17 cellular contexts compared by ENCODE assay signal in the genomic region with DNA sequence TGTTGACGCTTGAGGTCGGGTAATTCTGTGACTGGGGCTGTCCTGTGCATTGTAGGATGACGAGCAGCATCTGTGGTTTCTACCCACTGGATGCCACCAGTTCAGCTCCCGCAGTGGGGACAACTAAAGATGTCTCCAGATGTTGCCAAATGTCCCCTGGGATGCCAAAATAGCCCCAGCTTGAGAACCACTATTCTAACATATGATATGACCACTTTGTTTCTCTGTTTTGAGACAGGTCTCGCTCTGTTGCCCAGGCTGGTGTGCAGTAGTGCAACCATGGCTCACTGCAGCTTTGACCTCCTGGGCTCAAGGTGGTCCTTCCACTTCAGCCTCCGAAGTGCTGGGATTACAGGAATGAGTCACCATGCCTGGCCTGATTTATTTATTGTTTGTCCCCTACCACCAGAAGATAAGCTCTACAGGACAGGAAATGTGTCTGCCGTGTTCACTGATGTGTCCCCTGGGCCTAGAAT. TPM values are rescaled to one million over a fixed set of nuclear protein-coding genes. Genes with fewer than 3 reads are reported as not detected.
A peak's percentile ranks its signal among the peaks of the same experiment; 100 is the strongest.
DNase-seq lines count a peak whose midpoint lies in the region; ATAC-seq, FAIRE-seq and TF ChIP-seq lines count a peak whose summit lies in the region.
"Had no signal": no experiment of that assay in that cellular context is flagged by ENCODE, and none has a peak within 500 bp of the region (broad histone marks: within the 10 kb centered on the region; RNA-seq: fewer than 3 reads in every experiment).

No MANE protein-coding gene starts in this region.

- no peak for TF ChIP-seq EP300 in K562 (IDR thresholded peaks at IDR 0.05; ENCODE audit: low read length)

- H3K36me3 ChIP-seq in K562 (ENCODE audit: control insufficient read depth, insufficient read depth, low read length), result no peaks in the 10 kb centered on the region

- peaks cover 6% of the 10 kb centered on the region for H3K79me2 ChIP-seq in K562 (ENCODE audit: control insufficient read depth, insufficient read depth, low read length)
- H3K79me2 ChIP-seq: hepatocyte had no signal

- ATAC-seq in GM19463 (IDR thresholded peaks at IDR 0.05; ENCODE audit: unreplicated experiment) (peak; percentile 59), HG03066 (IDR thresholded peaks at IDR 0.05; ENCODE audit: low read depth, unreplicated experiment) (peak; percentile 51), K562 (no peak), right cardiac atrium (no peak), SK-N-SH treated with all-trans-retinoic acid at 6 μM for 48 hours (no peak)

- H3K27me3 ChIP-seq in K562 (ENCODE audit: control insufficient read depth in 2 of 2, insufficient read depth in 2 of 2, low read length in 2 of 2) (no peaks in the 10 kb centered on the region), right cardiac atrium (ENCODE audit: control insufficient read depth, insufficient read depth) (no peaks in the 10 kb centered on the region)
- H3K27me3 ChIP-seq: hepatocyte had no signal

- intact Hi-C loops in K562 (cut with micrococcal nuclease) (no loop called here), right cardiac atrium (cut with DNase I) (loop anchor here in 1 of 4 donors (10.0 kb wide), 1 partner anchor 320 kb away; a partner anchor contains a TSS)

- no peak overlapping the region for H3K4me3 ChIP-seq in K562
- H3K4me3 ChIP-seq in right cardiac atrium (ENCODE audit: low read length), result no peak overlapping the region
- H3K4me3 ChIP-seq: hepatocyte had no signal

- no TSS peak for BruUV-seq in K562 (replicated peaks; lab: Mats Ljungman, UMichigan)

- no peak overlapping the region for H3K4me2 ChIP-seq in K562 (ENCODE audit: insufficient read depth, low read length)
- H3K4me2 ChIP-seq: hepatocyte had no signal

- TF ChIP-seq POLR2A in GM12891 (IDR thresholded peaks at IDR 0.05; ENCODE audit: low read depth, low read length) (no peak), K562 (conservative IDR thresholded peaks at IDR 0.05) (no peak)

- DNase-seq in GM12891 (ENCODE audit: insufficient read length, low spot score), result no peak
- DNase-seq in K562 (ENCODE audit: extremely low read depth in 1 of 4, low spot score in 3 of 4), result peak in 1 of 4 experiments; percentile 24
- DNase-seq in right cardiac atrium, result no peak
- no peak for DNase-seq in LoVo (ENCODE audit: low spot score)
- DNase-seq in RPMI8226, result no peak
- DNase-seq: HCEC 1CT; IMR-90; NCI-H2029 treated with DMSO at 0.1 percent for 48 hours; posterior cingulate gyrus; stimulated activated CD4-positive, alpha-beta T cell treated with anti-CD3 and anti-CD28 coated beads, Interleukin-4, amount 100 ng/mL, for 1 hour had no signal

- H3K4me1 ChIP-seq in K562 (replicated peaks in 1 of 2; ENCODE audit: control insufficient read depth in 2 of 2, insufficient read depth in 2 of 2, low read length in 2 of 2) (peaks cover 0 to 15% of the 10 kb centered on the region in 2 experiments; a peak in 2 of 5 replicates), right cardiac atrium (ENCODE audit: control insufficient read depth, insufficient read depth, low read length) (peaks cover under 1% of the 10 kb centered on the region)

- H2AFZ ChIP-seq in K562 (ENCODE audit: low read depth, low read length), result no peak overlapping the region
- H2AFZ ChIP-seq: hepatocyte had no signal

- H3K9ac ChIP-seq in K562 (ENCODE audit: insufficient read depth in 1 of 2, low read depth in 2 of 2, low read length in 2 of 2), result no peak overlapping the region

- FAIRE-seq in GM12891 (lab: Jason Lieb, UNC), result peak; percentile 94
- no peak for FAIRE-seq in K562 (lab: Jason Lieb, UNC)
- FAIRE-seq: astrocyte, endometrium, TTC549 had no signal

- no peaks in the 10 kb centered on the region for H3K9me1 ChIP-seq in K562 (ENCODE audit: control insufficient read depth, insufficient read depth, low read length)

- no peak for TF ChIP-seq RAD21 in K562 (CRISPR knock-in tag; conservative IDR thresholded peaks at IDR 0.05 in 1 of 2, IDR thresholded peaks at IDR 0.05 in 1 of 2)

- H4K20me1 ChIP-seq in K562 (replicated peaks; ENCODE audit: control insufficient read depth, insufficient read depth, low read length), result no peaks in the 10 kb centered on the region

- CTCF ChIA-PET in K562 (lab: Yijun Ruan, JAX; ENCODE audit: low intra/inter-chr PET ratio), result no interaction called here

- POLR2A ChIA-PET in K562 (lab: Yijun Ruan, JAX), result interaction anchor here (1.8 kb wide), 1 partner anchor 14 kb away, joined by 4 read pairs; no protein-coding TSS in a partner anchor

- TF ChIP-seq CTCF in K562 (IDR thresholded peaks at IDR 0.05 in 2 of 3, conservative IDR thresholded peaks at IDR 0.05 in 1 of 3; ENCODE audit: insufficient read depth in 2 of 3, low read depth in 1 of 3, low read length in 3 of 3), result no peak

- 30% methylated on average over 7 of the region's 7 CpGs for WGBS in K562 (ENCODE audit: insufficient coverage, low coverage, missing lambda C conversion rate)
- 60% methylated on average over 7 of the region's 7 CpGs for WGBS in right cardiac atrium

- in situ Hi-C loops in K562 (cut with MboI), result no loop called here

- H3K27ac ChIP-seq in K562 (ENCODE audit: extremely low read depth, low read depth, low read length), result no peak overlapping the region
- H3K27ac ChIP-seq in right cardiac atrium (ENCODE audit: low read length), result no peak overlapping the region
- H3K27ac ChIP-seq: hepatocyte had no signal

- H3K9me3 ChIP-seq in K562 (replicated peaks; ENCODE audit: control insufficient read depth, insufficient read depth, low read depth, low read length), result no peaks in the 10 kb centered on the region
- no peaks in the 10 kb centered on the region for H3K9me3 ChIP-seq in right cardiac atrium (ENCODE audit: control insufficient read depth, low read length)

RNA-seq across cellular contexts. Expression of a gene that starts 4.4 kb away (rescaled TPM):
- polyA plus RNA-seq in GM12891 (2012; ENCODE audit: low read depth, missing spikeins), result 16.2 TPM
- total RNA-seq in K562 (2011; cell fraction: chromatin; rRNA removed; ENCODE audit: low replicate concordance), result 33.3 and 80.8 TPM in 2 replicates
- total RNA-seq in K562 (2011; cell fraction: nucleolus; rRNA removed), result 78.7 and 86.4 TPM in 2 replicates
- 51.5 and 54.8 TPM in 2 replicates for total RNA-seq in K562 (2011; cell fraction: nucleoplasm; rRNA removed)
- total RNA-seq in K562 (2014; rRNA removed), result 24.3 and 29.4 TPM in 2 replicates
- total RNA-seq in K562 (2014; rRNA removed; fragmentation: Illumina TruSeq; extraction: Trizol), result 6.3 and 7.3 TPM in 2 replicates
- total RNA-seq in K562 (2015; rRNA removed; fragmentation: Illumina TruSeq; extraction: Trizol), result 12.3 and 15.0 TPM in 2 replicates
- 55.7 and 57.2 TPM in 2 replicates for total RNA-seq in K562 (2021)
- 19.3 and 34.7 TPM in 2 replicates for polyA plus RNA-seq in K562 (2011; rRNA removed)
- 22.5 and 54.7 TPM in 2 replicates for polyA plus RNA-seq in K562 (2011; cell fraction: cytosol; rRNA removed)
- polyA plus RNA-seq in K562 (2011; cell fraction: nucleus; rRNA removed), result 88.7 and 149 TPM in 2 replicates
- polyA plus RNA-seq in K562 (2012), result 41.1 and 44.4 TPM in 2 replicates
- 42.7 and 48.3 TPM in 2 replicates for polyA plus RNA-seq in K562 (2014; fragmentation: Illumina TruSeq; extraction: Trizol)
- 1 to 10 TPM; 3.4 to 3.9 TPM for polyA plus RNA-seq in K562 (2014; fragmentation: Nextera tagmentation; extraction: Ambion mirVana)
- polyA plus RNA-seq in K562 (2014; rRNA removed), result 40.5 and 42.5 TPM in 2 replicates
- 6.3 and 9.1 TPM in 2 replicates for polyA minus RNA-seq in K562 (2011; rRNA and poly(A)+ RNA removed)
- 24.1 and 29.2 TPM in 2 replicates for polyA minus RNA-seq in K562 (2011; cell fraction: cytosol; rRNA and poly(A)+ RNA removed)
- polyA minus RNA-seq in K562 (2011; cell fraction: nucleus; rRNA and poly(A)+ RNA removed), result 19.9 and 21.0 TPM in 2 replicates
- total RNA-seq in right cardiac atrium, result 10 to 100 TPM in 2 of 4 donors, 1 to 10 TPM in 2; 9.6 to 11.7 (median 10.1) TPM
- 10.1 TPM for polyA plus RNA-seq in right cardiac atrium

RNA-seq across cellular contexts. Expression of a gene that starts 11.7 kb away (rescaled TPM):
- polyA plus RNA-seq in GM12891 (2012; ENCODE audit: low read depth, missing spikeins), result 30.2 TPM
- 11.3 and 40.1 TPM in 2 replicates for total RNA-seq in K562 (2011; cell fraction: chromatin; rRNA removed; ENCODE audit: low replicate concordance)
- total RNA-seq in K562 (2011; cell fraction: nucleolus; rRNA removed), result 20.5 and 22.5 TPM in 2 replicates
- total RNA-seq in K562 (2011; cell fraction: nucleoplasm; rRNA removed), result 7.3 and 11.7 TPM in 2 replicates
- total RNA-seq in K562 (2014; rRNA removed) (9.6 and 13.7 TPM in 2 replicates), K562 (2014; rRNA removed; fragmentation: Illumina TruSeq; extraction: Trizol) (3.4 and 4.9 TPM in 2 replicates), K562 (2015; rRNA removed; fragmentation: Illumina TruSeq; extraction: Trizol) (7.0 and 8.5 TPM in 2 replicates), K562 (2021) (13.9 and 14.5 TPM in 2 replicates), right cardiac atrium (10 to 100 TPM in 3 of 4 donors, 1 to 10 TPM in 1; 8.7 to 11.7 (median 11.0) TPM)
- polyA plus RNA-seq in K562 (2011; rRNA removed) (7.3 and 11.2 TPM in 2 replicates), K562 (2014; fragmentation: Illumina TruSeq; extraction: Trizol) (8.5 and 12.2 TPM in 2 replicates), K562 (2014; fragmentation: Nextera tagmentation; extraction: Ambion mirVana) (under 1 TPM; 0.13 to 0.39 TPM), K562 (2014; rRNA removed) (10.5 and 11.6 TPM in 2 replicates), right cardiac atrium (11.0 TPM)
- 11.2 and 14.4 TPM in 2 replicates for polyA plus RNA-seq in K562 (2011; cell fraction: cytosol; rRNA removed)
- 40.2 and 43.0 TPM in 2 replicates for polyA plus RNA-seq in K562 (2011; cell fraction: nucleus; rRNA removed)
- polyA plus RNA-seq in K562 (2012), result 9.6 and 14.0 TPM in 2 replicates
- polyA minus RNA-seq in K562 (2011; rRNA and poly(A)+ RNA removed), result 5.1 and 6.7 TPM in 2 replicates
- 8.8 and 11.1 TPM in 2 replicates for polyA minus RNA-seq in K562 (2011; cell fraction: cytosol; rRNA and poly(A)+ RNA removed)
- polyA minus RNA-seq in K562 (2011; cell fraction: nucleus; rRNA and poly(A)+ RNA removed), result 5.8 and 12.4 TPM in 2 replicates

RNA-seq across cellular contexts. Expression of a gene that starts 29.7 kb away (rescaled TPM):
- 0.36 TPM for polyA plus RNA-seq in GM12891 (2012; ENCODE audit: low read depth, missing spikeins)
- 19.1 and 64.6 TPM in 2 replicates for total RNA-seq in K562 (2011; cell fraction: chromatin; rRNA removed; ENCODE audit: low replicate concordance)
- total RNA-seq in K562 (2011; cell fraction: nucleolus; rRNA removed), result 33.3 and 37.9 TPM in 2 replicates
- total RNA-seq in K562 (2011; cell fraction: nucleoplasm; rRNA removed), result 16.2 and 19.7 TPM in 2 replicates
- 4.0 and 7.1 TPM in 2 replicates for total RNA-seq in K562 (2014; rRNA removed)
- 0.99 and 1.1 TPM in 2 replicates for total RNA-seq in K562 (2014; rRNA removed; fragmentation: Illumina TruSeq; extraction: Trizol)
- total RNA-seq in K562 (2015; rRNA removed; fragmentation: Illumina TruSeq; extraction: Trizol), result 2.1 and 2.5 TPM in 2 replicates
- total RNA-seq in K562 (2021), result 7.4 and 8.8 TPM in 2 replicates
- polyA plus RNA-seq in K562 (2011; rRNA removed), result 2.2 and 3.6 TPM in 2 replicates
- polyA plus RNA-seq in K562 (2011; cell fraction: cytosol; rRNA removed), result 2.0 and 4.5 TPM in 2 replicates
- polyA plus RNA-seq in K562 (2011; cell fraction: nucleus; rRNA removed), result 15.1 and 28.5 TPM in 2 replicates
- 4.7 and 6.3 TPM in 2 replicates for polyA plus RNA-seq in K562 (2012)
- 1.8 and 4.6 TPM in 2 replicates for polyA plus RNA-seq in K562 (2014; fragmentation: Illumina TruSeq; extraction: Trizol)
- under 1 TPM; 0.04 to 0.08 TPM for polyA plus RNA-seq in K562 (2014; fragmentation: Nextera tagmentation; extraction: Ambion mirVana)
- polyA plus RNA-seq in K562 (2014; rRNA removed), result 7.9 and 11.8 TPM in 2 replicates
- 2.1 and 3.0 TPM in 2 replicates for polyA minus RNA-seq in K562 (2011; rRNA and poly(A)+ RNA removed)
- 3.2 and 3.5 TPM in 2 replicates for polyA minus RNA-seq in K562 (2011; cell fraction: cytosol; rRNA and poly(A)+ RNA removed)
- 12.1 and 12.2 TPM in 2 replicates for polyA minus RNA-seq in K562 (2011; cell fraction: nucleus; rRNA and poly(A)+ RNA removed)
- total RNA-seq in right cardiac atrium, result 1 to 10 TPM in 1 of 4 donors, under 1 TPM in 3; 0.39 to 2.3 (median 0.78) TPM
- polyA plus RNA-seq in right cardiac atrium, result 0.36 TPM

RNA-seq across cellular contexts. Expression of a gene that starts 36.4 kb away (rescaled TPM):
- polyA plus RNA-seq in GM12891 (2012; ENCODE audit: low read depth, missing spikeins), result 141 TPM
- 535 and 698 TPM in 2 replicates for total RNA-seq in K562 (2011; cell fraction: chromatin; rRNA removed; ENCODE audit: low replicate concordance)
- total RNA-seq in K562 (2011; cell fraction: nucleolus; rRNA removed), result 252 and 253 TPM in 2 replicates
- 451 and 617 TPM in 2 replicates for total RNA-seq in K562 (2011; cell fraction: nucleoplasm; rRNA removed)
- total RNA-seq in K562 (2014; rRNA removed) (141 and 158 TPM in 2 replicates), K562 (2014; rRNA removed; fragmentation: Illumina TruSeq; extraction: Trizol) (111 and 122 TPM in 2 replicates), K562 (2015; rRNA removed; fragmentation: Illumina TruSeq; extraction: Trizol) (78.3 and 84.0 TPM in 2 replicates), K562 (2021) (295 and 334 TPM in 2 replicates), right cardiac atrium (100 to 1,000 TPM; 188 to 203 (median 197) TPM)
- polyA plus RNA-seq in K562 (2011; rRNA removed) (64.3 and 88.2 TPM in 2 replicates), K562 (2014; fragmentation: Illumina TruSeq; extraction: Trizol) (207 and 244 TPM in 2 replicates), K562 (2014; fragmentation: Nextera tagmentation; extraction: Ambion mirVana) (10 to 100 TPM; 13.1 to 14.0 TPM), K562 (2014; rRNA removed) (123 and 131 TPM in 2 replicates), right cardiac atrium (72.8 TPM)
- polyA plus RNA-seq in K562 (2011; cell fraction: cytosol; rRNA removed), result 38.0 and 43.0 TPM in 2 replicates
- 224 and 275 TPM in 2 replicates for polyA plus RNA-seq in K562 (2011; cell fraction: nucleus; rRNA removed)
- 197 and 225 TPM in 2 replicates for polyA plus RNA-seq in K562 (2012)
- 94.0 and 130 TPM in 2 replicates for polyA minus RNA-seq in K562 (2011; rRNA and poly(A)+ RNA removed)
- polyA minus RNA-seq in K562 (2011; cell fraction: cytosol; rRNA and poly(A)+ RNA removed), result 61.7 and 83.6 TPM in 2 replicates
- 141 and 236 TPM in 2 replicates for polyA minus RNA-seq in K562 (2011; cell fraction: nucleus; rRNA and poly(A)+ RNA removed)

RNA-seq across cellular contexts. Expression of a gene that starts 55.0 kb away (rescaled TPM):
- polyA plus RNA-seq in GM12891 (2012; ENCODE audit: low read depth, missing spikeins), result 0.23 TPM
- 3.2 and 8.8 TPM in 2 replicates for total RNA-seq in K562 (2011; cell fraction: chromatin; rRNA removed; ENCODE audit: low replicate concordance)
- total RNA-seq in K562 (2011; cell fraction: nucleolus; rRNA removed), result 2.1 and 2.3 TPM in 2 replicates
- total RNA-seq in K562 (2011; cell fraction: nucleoplasm; rRNA removed), result 2.2 and 2.8 TPM in 2 replicates
- total RNA-seq in K562 (2014; rRNA removed), result 0.65 and 1.5 TPM in 2 replicates
- total RNA-seq in K562 (2014; rRNA removed; fragmentation: Illumina TruSeq; extraction: Trizol), result 0.29 and 0.32 TPM in 2 replicates
- 0.33 and 0.60 TPM in 2 replicates for total RNA-seq in K562 (2015; rRNA removed; fragmentation: Illumina TruSeq; extraction: Trizol)
- 0.69 and 1.2 TPM in 2 replicates for total RNA-seq in K562 (2021)
- polyA plus RNA-seq in K562 (2011; rRNA removed), result 0.72 and 1.2 TPM in 2 replicates
- 0.59 and 1.3 TPM in 2 replicates for polyA plus RNA-seq in K562 (2011; cell fraction: cytosol; rRNA removed)
- 1.7 and 3.2 TPM in 2 replicates for polyA plus RNA-seq in K562 (2011; cell fraction: nucleus; rRNA removed)
- polyA plus RNA-seq in K562 (2012), result 0.68 and 0.82 TPM in 2 replicates
- 0.76 and 0.87 TPM in 2 replicates for polyA plus RNA-seq in K562 (2014; fragmentation: Illumina TruSeq; extraction: Trizol)
- under 1 TPM; 0.07 to 0.11 TPM for polyA plus RNA-seq in K562 (2014; fragmentation: Nextera tagmentation; extraction: Ambion mirVana)
- 0.55 and 0.68 TPM in 2 replicates for polyA plus RNA-seq in K562 (2014; rRNA removed)
- 0.42 and 0.53 TPM in 2 replicates for polyA minus RNA-seq in K562 (2011; rRNA and poly(A)+ RNA removed)
- polyA minus RNA-seq in K562 (2011; cell fraction: cytosol; rRNA and poly(A)+ RNA removed), result 2.1 and 3.9 TPM in 2 replicates
- 0.78 and 2.2 TPM in 2 replicates for polyA minus RNA-seq in K562 (2011; cell fraction: nucleus; rRNA and poly(A)+ RNA removed)
- 10 to 100 TPM; 38.5 to 71.5 (median 57.9) TPM for total RNA-seq in right cardiac atrium
- 50.2 TPM for polyA plus RNA-seq in right cardiac atrium

Comparison
In these comparisons a context has a peak if more than half of its experiments do, and no peak if none do; other contexts are left out.
1. ATAC-seq: peak in GM19463 (single experiment) and HG03066 (single experiment); none in K562 (single experiment), right cardiac atrium (0 of 2) and SK-N-SH treated with all-trans-retinoic acid at 6 μM for 48 hours (single experiment).